ENCODE assay signal across 35 cellular contexts in genomic region chr11:130679247-130679646, GRCh38.
"Had no signal": no experiment of that assay in that cellular context is flagged by ENCODE, and none has a peak within 500 bp of the region (broad histone marks: within the 10 kb centered on the region; RNA-seq: fewer than 3 reads in every experiment).

No MANE protein-coding gene starts in this region.

- H3K27me3 ChIP-seq: MG63 had no signal

- DNase-seq: Karpas-422, Kasumi-1, MG63, MM.1S, MV-4-11, NCI-H1048, NCI-H1092, NCI-H1092 treated with DMSO at 0.1 percent for 48 hours, NCI-H1105, NCI-H1105 treated with DMSO at 0.1 percent for 48 hours, NCI-H1417, NCI-H1417 treated with DMSO at 0.1 percent for 48 hours, NCI-H1436, NCI-H1436 treated with DMSO at 0.1 percent for 48 hours, NCI-H146, NCI-H1694, NCI-H1694 treated with DMSO at 0.1 percent for 48 hours, NCI-H187, NCI-H187 treated with DMSO at 0.1 percent for 48 hours, NCI-H1930, NCI-H2029, NCI-H2029 treated with DMSO at 0.1 percent for 48 hours, NCI-H2081, NCI-H2081 treated with DMSO at 0.1 percent for 48 hours, NCI-H2107, NCI-H2171, NCI-H2171 treated with DMSO at 0.1 percent for 48 hours, NCI-H2227 treated with DMSO at 0.1 percent for 48 hours, NCI-H226, NCI-H345, NCI-H446, NCI-H446 treated with DMSO at 0.1 percent for 48 hours, NCI-H510A, NCI-H510A treated with DMSO at 0.1 percent for 48 hours, NCI-H524 had no signal

- H3K4me3 ChIP-seq: MG63 had no signal

- H3K36me3 ChIP-seq: MG63 had no signal
